Comparison of ENCODE assay signal across 6 cellular contexts in genomic region chr16:78059806-78060205, GRCh38. TPM values are rescaled to one million over a fixed set of nuclear protein-coding genes. Genes with fewer than 3 reads are reported as not detected.
"Had no signal": no experiment of that assay in that cellular context is flagged by ENCODE, and none has a peak within 500 bp of the region (broad histone marks: within the 10 kb centered on the region; RNA-seq: fewer than 3 reads in every experiment).

No MANE protein-coding gene starts in this region.

RNA-seq across cellular contexts. Expression of gene CLEC3A, which starts 37.5 kb away (rescaled TPM):
- total RNA-seq: GM23248, GM23338, H1, H7, H9, HFFc6 had no signal
- polyA plus RNA-seq: GM23248, GM23338, H1 had no signal
